ENCODE assay signal across 7 cellular contexts in the genomic region with DNA sequence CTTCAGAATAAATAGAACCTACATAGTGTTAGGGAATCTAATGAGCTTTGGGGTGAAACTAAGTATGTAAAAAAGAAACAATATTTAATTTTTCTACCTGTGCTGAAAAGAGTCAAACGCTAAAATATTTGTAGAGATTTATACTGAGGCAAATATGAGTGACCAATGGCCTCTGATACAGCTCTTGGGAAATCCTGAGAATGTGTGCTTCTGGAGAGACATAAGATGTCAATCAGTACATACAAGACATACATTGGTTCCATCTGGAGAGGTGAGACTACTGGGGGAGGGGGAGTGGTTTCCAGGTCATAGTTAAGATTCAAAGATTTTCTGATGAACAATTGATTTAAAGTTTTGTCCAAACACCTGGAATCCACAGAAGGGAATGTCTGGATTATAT. TPM values are rescaled to one million over a fixed set of nuclear protein-coding genes. Genes with fewer than 3 reads are reported as not detected.
DNase-seq lines count a peak whose midpoint lies in the region; ATAC-seq and TF ChIP-seq lines count a peak whose summit lies in the region.

No MANE protein-coding gene starts in this region.

- WGBS in spleen, 5 donors, result 44 to 76% (median 63%) methylated on average over 1 of the region's 1 CpG

- H3K4me1 ChIP-seq in iPS-18a (ENCODE audit: control insufficient read depth, low read depth, low read length) (peaks cover 7% of the 10 kb centered on the region), spleen (peaks cover 0 to 45% (median 22%) of the 10 kb centered on the region in 6 donors)

- H3K4me3 Mint-ChIP-seq in HFFc6 (peak overlapping the region; percentile 81; the same call in 1 of the 2 replicates), activated B cell treated with CpG ODN at 0.5 μM for 24 hours (peak overlapping the region; percentile 84)

- no peak for TF ChIP-seq CTCF in HFFc6 (IDR thresholded peaks at IDR 0.05)
- TF ChIP-seq CTCF in activated B cell treated with CpG ODN at 0.5 μM for 24 hours (IDR thresholded peaks at IDR 0.05), result no peak
- no peak for TF ChIP-seq CTCF in spleen (IDR thresholded peaks at IDR 0.05 in 8 of 11, conservative IDR thresholded peaks at IDR 0.05 in 3 of 11)

- H3K27ac ChIP-seq in iPS-18a (ENCODE audit: low read length), result no peak overlapping the region
- H3K27ac ChIP-seq in spleen, result no peak overlapping the region

- ATAC-seq in activated B cell treated with CpG ODN at 0.5 μM for 24 hours (ENCODE audit: low read depth), result no peak
- no peak for ATAC-seq in GM18870 (IDR thresholded peaks at IDR 0.05; ENCODE audit: unreplicated experiment)
- no peak for ATAC-seq in HG03521 (IDR thresholded peaks at IDR 0.05; ENCODE audit: unreplicated experiment)

- TF ChIP-seq POLR2A in spleen (IDR thresholded peaks at IDR 0.05), result no peak

- DNase-seq in HFFc6 (no peak), activated B cell treated with CpG ODN at 0.5 μM for 24 hours (no peak), spleen (no peak), NCI-H774 (lab: John Stamatoyannopoulos, UW) (no peak)

- H3K9me3 ChIP-seq in iPS-18a (ENCODE audit: control insufficient read depth, low read depth, low read length) (no peaks in the 10 kb centered on the region), spleen (no peaks in the 10 kb centered on the region)

- POLR2A ChIA-PET in activated B cell treated with CpG ODN at 0.5 μM for 24 hours (lab: Charles Lee), result interaction anchor here (0.6 to 1.3 kb wide), 5 partner anchors 9 to 543 kb away, joined by 3 read pairs; partner anchors contain the start of gene SLC3A2

- CTCF ChIA-PET in activated B cell treated with CpG ODN at 0.5 μM for 24 hours (lab: Charles Lee), result no interaction called here

- H3K9me3 Mint-ChIP-seq in HFFc6 (no peaks in the 10 kb centered on the region), activated B cell treated with CpG ODN at 0.5 μM for 24 hours (no peaks in the 10 kb centered on the region)

- intact Hi-C loops in activated B cell treated with CpG ODN at 0.5 μM for 24 hours (cut with micrococcal nuclease), result no loop called here
- intact Hi-C loops in spleen (cut with DNase I; ENCODE audit: low total_unique reads), result no loop called here

- peak overlapping the region; percentile 81 for H3K4me3 ChIP-seq in iPS-18a (ENCODE audit: low read length)
- H3K4me3 ChIP-seq in spleen, result peak overlapping the region in 6 of 8 donors; percentile 55 to 86 (median 73)

- no peaks in the 10 kb centered on the region for H3K36me3 ChIP-seq in iPS-18a (ENCODE audit: control insufficient read depth, low read depth, low read length)
- H3K36me3 ChIP-seq in spleen, result no peaks in the 10 kb centered on the region

- peaks cover 28% of the 10 kb centered on the region for H3K27me3 ChIP-seq in iPS-18a (ENCODE audit: control insufficient read depth, insufficient read depth, low read length)
- H3K27me3 ChIP-seq in spleen (replicated peaks in 1 of 7), result peaks cover 0 to 12% (median 0%) of the 10 kb centered on the region in 7 donors

- peak overlapping the region; percentile 55 for H3K9ac ChIP-seq in iPS-18a (ENCODE audit: low read length)

- no peaks in the 10 kb centered on the region for H3K36me3 Mint-ChIP-seq in HFFc6 (ENCODE audit: low read depth)
- H3K36me3 Mint-ChIP-seq in activated B cell treated with CpG ODN at 0.5 μM for 24 hours (ENCODE audit: low read depth), result no peaks in the 10 kb centered on the region

- H3K27me3 Mint-ChIP-seq in HFFc6 (ENCODE audit: insufficient read depth) (peaks cover 63% of the 10 kb centered on the region), activated B cell treated with CpG ODN at 0.5 μM for 24 hours (peaks cover 8% of the 10 kb centered on the region)

- H3K27ac Mint-ChIP-seq in HFFc6 (no peak overlapping the region), activated B cell treated with CpG ODN at 0.5 μM for 24 hours (no peak overlapping the region)

- no peaks in the 10 kb centered on the region for H3K4me1 Mint-ChIP-seq in HFFc6 (ENCODE audit: low read depth)
- peaks cover 16% of the 10 kb centered on the region for H3K4me1 Mint-ChIP-seq in activated B cell treated with CpG ODN at 0.5 μM for 24 hours

RNA-seq across cellular contexts. Expression of gene ASRGL1, which starts 1.0 kb away (rescaled TPM):
- under 1 TPM; 0.36 to 0.55 (median 0.49) TPM for total RNA-seq in HFFc6 (2021; fragmentation: NEBNext Ultra II Directional; extraction: Animal tissue kit (Norgen Biotek cat#: 25700))
- total RNA-seq in activated B cell treated with CpG ODN at 0.5 μM for 24 hours (0.98 and 1.3 TPM in 2 replicates), spleen (10 to 100 TPM in 1 of 7 donors, 1 to 10 TPM in 6; 3.4 to 23.4 (median 8.1) TPM)
- polyA plus RNA-seq in spleen, result 1 to 10 TPM; 2.9 to 4.5 (median 3.1) TPM

RNA-seq across cellular contexts. Expression of gene SCGB1D4, which starts 39.3 kb away (rescaled TPM):
- total RNA-seq in HFFc6 (2021; fragmentation: NEBNext Ultra II Directional; extraction: Animal tissue kit (Norgen Biotek cat#: 25700)), result not detected
- total RNA-seq in activated B cell treated with CpG ODN at 0.5 μM for 24 hours (not detected in 2 replicates), spleen (not detected)
- polyA plus RNA-seq in spleen, result not detected
